ENCODE assay signal across 15 cellular contexts in genomic region chr10:4384254-4384653, GRCh38.
A peak's percentile ranks its signal among the peaks of the same experiment; 100 is the strongest.
DNase-seq lines count a peak whose midpoint lies in the region; ATAC-seq, FAIRE-seq and TF ChIP-seq lines count a peak whose summit lies in the region.
"Had no signal": no experiment of that assay in that cellular context is flagged by ENCODE, and none has a peak within 500 bp of the region (broad histone marks: within the 10 kb centered on the region; RNA-seq: fewer than 3 reads in every experiment).

No MANE protein-coding gene starts in this region.

- ATAC-seq in GM21423 (IDR thresholded peaks at IDR 0.05; ENCODE audit: unreplicated experiment) = no peak
- ATAC-seq in stimulated activated effector memory CD8-positive, alpha-beta T cell treated with anti-CD3 and anti-CD28 coated beads, Interleukin-12 subunit alpha, Interleukin-12 subunit beta, amount 100 ng/mL, for 72 hours = no peak
- no peak for ATAC-seq in GM18868 (IDR thresholded peaks at IDR 0.05; ENCODE audit: unreplicated experiment)

- no peak overlapping the region for H2AK5ac ChIP-seq in neuronal stem cell (ENCODE audit: low read depth, low read length)

- DNase-seq in AG04450 (ENCODE audit: low read depth, low spot score) (peak; percentile 43), SJSA1 (ENCODE audit: low read depth in 1 of 2, low spot score in 2 of 2) (peak in 1 of 2 experiments; percentile 26), endothelial cell of umbilical vein (ENCODE audit: low read depth, low spot score) (peak; percentile 89), neuronal stem cell (ENCODE audit: low spot score) (no peak), Peyer's patch (no peak)
- no peak for DNase-seq in stimulated activated effector memory CD8-positive, alpha-beta T cell treated with anti-CD3 and anti-CD28 coated beads, Interleukin-12 subunit alpha, Interleukin-12 subunit beta, amount 100 ng/mL, for 72 hours (ENCODE audit: low spot score in 2 of 2)
- DNase-seq: activated gamma-delta T cell; Caco-2; effector memory CD4-positive, alpha-beta T cell; NCI-H2029; NCI-H510A; stomach; WERI-Rb-1 had no signal

- H3K27ac Mint-ChIP-seq in stimulated activated effector memory CD8-positive, alpha-beta T cell treated with anti-CD3 and anti-CD28 coated beads, Interleukin-12 subunit alpha, Interleukin-12 subunit beta, amount 100 ng/mL, for 72 hours = no peak overlapping the region

- no peak overlapping the region for H3K4me3 Mint-ChIP-seq in stimulated activated effector memory CD8-positive, alpha-beta T cell treated with anti-CD3 and anti-CD28 coated beads, Interleukin-12 subunit alpha, Interleukin-12 subunit beta, amount 100 ng/mL, for 72 hours

- H3K27me3 ChIP-seq in AG04450 (ENCODE audit: control insufficient read depth, insufficient read depth, low read length) (no peaks in the 10 kb centered on the region), SJSA1 (replicated peaks) (no peaks in the 10 kb centered on the region), endothelial cell of umbilical vein (ENCODE audit: control insufficient read depth in 2 of 2, insufficient read depth in 2 of 2, low read length in 2 of 2) (no peaks in the 10 kb centered on the region), neuronal stem cell (ENCODE audit: control insufficient read depth in 3 of 3, insufficient read depth in 3 of 3, low read depth in 1 of 3, low read length in 3 of 3) (no peaks in the 10 kb centered on the region), Peyer's patch (no peaks in the 10 kb centered on the region)
- H3K27me3 ChIP-seq: stomach had no signal

- H4K91ac ChIP-seq in neuronal stem cell (ENCODE audit: low read depth, low read length, poor library complexity) = no peak overlapping the region

- no peak overlapping the region for H3K18ac ChIP-seq in neuronal stem cell (ENCODE audit: low read length)

- no peak overlapping the region for H2BK120ac ChIP-seq in neuronal stem cell (ENCODE audit: low read depth, low read length)

- H3K4me3 ChIP-seq in AG04450 (ENCODE audit: low read depth, low read length) (peak overlapping the region; percentile 11), SJSA1 (no peak overlapping the region), endothelial cell of umbilical vein (replicated peaks in 1 of 3; ENCODE audit: insufficient read depth in 1 of 3, low read depth in 1 of 3, low read length in 3 of 3) (no peak overlapping the region), neuronal stem cell (ENCODE audit: low read length in 2 of 2) (no peak overlapping the region), Peyer's patch (no peak overlapping the region)
- H3K4me3 ChIP-seq: stomach had no signal

- no peak overlapping the region for H3K4me2 ChIP-seq in endothelial cell of umbilical vein (ENCODE audit: insufficient read depth, low read length)
- no peak overlapping the region for H3K4me2 ChIP-seq in neuronal stem cell (ENCODE audit: insufficient read depth, low read length, poor library complexity, severe bottlenecking)

- no peaks in the 10 kb centered on the region for H3K9me1 ChIP-seq in endothelial cell of umbilical vein (replicated peaks; ENCODE audit: control insufficient read depth, extremely low read depth, insufficient read depth, low read length)

- H2BK15ac ChIP-seq in neuronal stem cell (ENCODE audit: low read length) = no peak overlapping the region

- peaks cover 23% of the 10 kb centered on the region for H3K4me1 ChIP-seq in SJSA1 (replicated peaks)
- peaks cover 5% of the 10 kb centered on the region for H3K4me1 ChIP-seq in endothelial cell of umbilical vein (ENCODE audit: control insufficient read depth, extremely low read depth, insufficient read depth, low read length)
- peaks cover 1 to 19% of the 10 kb centered on the region in 2 donors for H3K4me1 ChIP-seq in neuronal stem cell (ENCODE audit: control insufficient read depth in 2 of 2, insufficient read depth in 1 of 2, low read depth in 1 of 2, low read length in 2 of 2)
- no peaks in the 10 kb centered on the region for H3K4me1 ChIP-seq in Peyer's patch
- H3K4me1 ChIP-seq: Caco-2 had no signal

- no peaks in the 10 kb centered on the region for H3K79me1 ChIP-seq in neuronal stem cell (ENCODE audit: low read depth, low read length)

- POLR2A ChIA-PET in AG04450 (lab: Yijun Ruan, JAX) (no interaction called here), endothelial cell of umbilical vein (lab: Charles Lee) (no interaction called here)

- TF ChIP-seq CTCF in AG04450 (IDR thresholded peaks at IDR 0.05; ENCODE audit: low read depth, low read length) (no peak), endothelial cell of umbilical vein (IDR thresholded peaks at IDR 0.05; ENCODE audit: extremely low read depth in 1 of 2, insufficient read depth in 1 of 2, low read depth in 1 of 2, low read length in 2 of 2) (no peak), Peyer's patch (IDR thresholded peaks at IDR 0.05) (no peak)

- H3K9ac ChIP-seq in endothelial cell of umbilical vein (replicated peaks; ENCODE audit: extremely low read depth, insufficient read depth, low read length) (no peak overlapping the region), neuronal stem cell (ENCODE audit: low read depth, low read length, poor library complexity) (no peak overlapping the region)

- H2AFZ ChIP-seq in endothelial cell of umbilical vein (ENCODE audit: low read depth, low read length) = peak overlapping the region; percentile 79
- H2AFZ ChIP-seq in neuronal stem cell (ENCODE audit: low read length) = peak overlapping the region; percentile 72

- intact Hi-C loops in endothelial cell of umbilical vein (cut with micrococcal nuclease) = no loop called here

- H4K8ac ChIP-seq in neuronal stem cell (ENCODE audit: low read depth, low read length) = no peak overlapping the region

- H3K9me3 Mint-ChIP-seq in stimulated activated effector memory CD8-positive, alpha-beta T cell treated with anti-CD3 and anti-CD28 coated beads, Interleukin-12 subunit alpha, Interleukin-12 subunit beta, amount 100 ng/mL, for 72 hours = no peaks in the 10 kb centered on the region

- WGBS in neuronal stem cell (ENCODE audit: extremely low coverage in 2 of 2, insufficient read length in 2 of 2, insufficient replicate concordance in 1 of 2), 2 donors = no CpG with 5 or more reads among the region's 4 CpGs

- H2BK5ac ChIP-seq in neuronal stem cell (ENCODE audit: low read length) = no peak overlapping the region

- H3K14ac ChIP-seq in neuronal stem cell (ENCODE audit: low read length) = no peak overlapping the region

- H3K23ac ChIP-seq in neuronal stem cell (ENCODE audit: low read depth, low read length, poor library complexity) = no peak overlapping the region

- H3K9me3 ChIP-seq in AG04450 (ENCODE audit: control insufficient read depth, insufficient read depth, low read length) (no peaks in the 10 kb centered on the region), SJSA1 (replicated peaks) (no peaks in the 10 kb centered on the region), endothelial cell of umbilical vein (replicated peaks; ENCODE audit: control insufficient read depth, insufficient read depth, low read length) (no peaks in the 10 kb centered on the region), neuronal stem cell (replicated peaks in 1 of 2; ENCODE audit: control insufficient read depth in 2 of 2, insufficient read depth in 1 of 2, low read depth in 1 of 2, low read length in 2 of 2) (peaks cover 0 to 2% of the 10 kb centered on the region in 2 donors), Peyer's patch (no peaks in the 10 kb centered on the region)
- H3K9me3 ChIP-seq: Caco-2, stomach had no signal

- BruUV-seq in endothelial cell of umbilical vein (replicated peaks; lab: Mats Ljungman, UMichigan) = no TSS peak

- H3K4me1 Mint-ChIP-seq in stimulated activated effector memory CD8-positive, alpha-beta T cell treated with anti-CD3 and anti-CD28 coated beads, Interleukin-12 subunit alpha, Interleukin-12 subunit beta, amount 100 ng/mL, for 72 hours = no peaks in the 10 kb centered on the region

- no peak for TF ChIP-seq POLR2A in endothelial cell of umbilical vein (IDR thresholded peaks at IDR 0.05; ENCODE audit: low read depth, low read length)
- TF ChIP-seq POLR2A in Peyer's patch (IDR thresholded peaks at IDR 0.05) = no peak

- no peaks in the 10 kb centered on the region for H3K36me3 Mint-ChIP-seq in stimulated activated effector memory CD8-positive, alpha-beta T cell treated with anti-CD3 and anti-CD28 coated beads, Interleukin-12 subunit alpha, Interleukin-12 subunit beta, amount 100 ng/mL, for 72 hours

- no peaks in the 10 kb centered on the region for H3K79me2 ChIP-seq in endothelial cell of umbilical vein (ENCODE audit: control insufficient read depth, insufficient read depth, low read length)

- dilution Hi-C loops in endothelial cell of umbilical vein (cut with MboI; ENCODE audit: extremely low pct_ligation_motif_present, low sequenced_read_pairs) = no loop called here

- peak; percentile 48 for FAIRE-seq in endothelial cell of umbilical vein (lab: Jason Lieb, UNC)

- H3K36me3 ChIP-seq in SJSA1 (no peaks in the 10 kb centered on the region), endothelial cell of umbilical vein (ENCODE audit: control insufficient read depth in 2 of 2, extremely low read depth in 1 of 2, insufficient read depth in 2 of 2, low read length in 2 of 2) (no peaks in the 10 kb centered on the region), neuronal stem cell (replicated peaks in 1 of 2; ENCODE audit: control insufficient read depth in 2 of 2, insufficient read depth in 2 of 2, low read length in 2 of 2) (no peaks in the 10 kb centered on the region), Peyer's patch (no peaks in the 10 kb centered on the region)
- H3K36me3 ChIP-seq: stomach, WERI-Rb-1 had no signal

- no peak overlapping the region for H2BK12ac ChIP-seq in neuronal stem cell (ENCODE audit: low read length)

- no peak overlapping the region for H3K4ac ChIP-seq in neuronal stem cell (ENCODE audit: low read length)

- H3K27ac ChIP-seq in AG04450 (ENCODE audit: low read depth, low read length) (peak overlapping the region; percentile 60), SJSA1 (peak overlapping the region; percentile 17; the same call in 1 of the 2 replicates), endothelial cell of umbilical vein (ENCODE audit: insufficient read depth, low read depth, low read length) (no peak overlapping the region), neuronal stem cell (replicated peaks; ENCODE audit: low read length) (no peak overlapping the region), Peyer's patch (no peak overlapping the region)
- H3K27ac ChIP-seq: stomach, WERI-Rb-1 had no signal

- CTCF ChIA-PET in AG04450 (lab: Charles Lee) (no interaction called here), endothelial cell of umbilical vein (lab: Charles Lee) (no interaction called here)

- no peaks in the 10 kb centered on the region for H4K20me1 ChIP-seq in endothelial cell of umbilical vein (replicated peaks; ENCODE audit: control insufficient read depth, extremely low read depth, insufficient read depth, low read length)

TF ChIP-seq in endothelial cell of umbilical vein, 7 proteins besides CTCF, POLR2A, EP300 and RAD21:
- no peak for TF ChIP-seq JUN (IDR thresholded peaks at IDR 0.05; ENCODE audit: borderline replicate concordance, insufficient read depth, insufficient read length, low read depth)
- TF ChIP-seq MYC (IDR thresholded peaks at IDR 0.05; ENCODE audit: low read depth, low read length) = no peak
- no peak for TF ChIP-seq GATA2 (IDR thresholded peaks at IDR 0.05; ENCODE audit: insufficient read depth, insufficient read length, low read depth, low read length)
- no peak for TF ChIP-seq FOS (IDR thresholded peaks at IDR 0.05; ENCODE audit: borderline replicate concordance, insufficient read depth, low read length)

Comparison
In these comparisons a context has a peak if more than half of its experiments do, and no peak if none do; other contexts are left out.
1. DNase-seq: peak in AG04450 (single experiment) and endothelial cell of umbilical vein (single experiment); none in neuronal stem cell (single experiment), Peyer's patch (0 of 3) and stimulated activated effector memory CD8-positive, alpha-beta T cell treated with anti-CD3 and anti-CD28 coated beads, Interleukin-12 subunit alpha, Interleukin-12 subunit beta, amount 100 ng/mL, for 72 hours (0 of 2).
2. H3K27ac ChIP-seq: peak in AG04450 (single experiment) and SJSA1 (single experiment); none in endothelial cell of umbilical vein (single experiment), neuronal stem cell (single experiment) and Peyer's patch (0 of 4).